ENCODE assay signal across 8 cellular contexts in genomic region chr22:29268511-29269229, GRCh38. TPM values are rescaled to one million over a fixed set of nuclear protein-coding genes. Genes with fewer than 3 reads are reported as not detected.
DNase-seq lines count a peak whose midpoint lies in the region; ATAC-seq and TF ChIP-seq lines count a peak whose summit lies in the region.

No MANE protein-coding gene starts in this region.

- no peak for TF ChIP-seq CTCF in breast epithelium (IDR thresholded peaks at IDR 0.05)

- H3K4me3 ChIP-seq in breast epithelium (peak overlapping the region; percentile 77 to 95 (median 95)), iPS-20b (ENCODE audit: low read length) (peak overlapping the region; percentile 98), skeletal muscle tissue (ENCODE audit: low read length in 3 of 3) (peak overlapping the region; percentile 89 to 98 (median 96))

- ATAC-seq in GM19328 (IDR thresholded peaks at IDR 0.05; ENCODE audit: unreplicated experiment) (peak; percentile 26), HG03558 (IDR thresholded peaks at IDR 0.05; ENCODE audit: extremely low read depth, unreplicated experiment) (peak; percentile 3)

- H3K9ac ChIP-seq in iPS-20b (ENCODE audit: low read depth, low read length) (peak overlapping the region; percentile 100), skeletal muscle tissue (ENCODE audit: low read depth in 1 of 3, low read length in 3 of 3) (peak overlapping the region; percentile 99 to 100 (median 100))

- no peaks in the 10 kb centered on the region for H3K27me3 ChIP-seq in breast epithelium
- no peaks in the 10 kb centered on the region for H3K27me3 ChIP-seq in iPS-20b (ENCODE audit: insufficient read depth, low read length)
- no peaks in the 10 kb centered on the region for H3K27me3 ChIP-seq in skeletal muscle tissue (ENCODE audit: control insufficient read depth in 3 of 3, insufficient read depth in 3 of 3, low read length in 3 of 3)

- H3K36me3 ChIP-seq in breast epithelium (no peaks in the 10 kb centered on the region), iPS-20b (ENCODE audit: insufficient read depth, low read depth, low read length) (peaks cover 72% of the 10 kb centered on the region), skeletal muscle tissue (ENCODE audit: control insufficient read depth in 3 of 3, insufficient read depth in 3 of 3, low read length in 3 of 3) (peaks cover 8 to 29% (median 24%) of the 10 kb centered on the region in 3 donors)

- H3K4me1 ChIP-seq in breast epithelium (peaks cover 7 to 16% of the 10 kb centered on the region in 2 donors), iPS-20b (ENCODE audit: insufficient read depth, low read length) (peaks cover 36% of the 10 kb centered on the region), skeletal muscle tissue (ENCODE audit: control insufficient read depth in 3 of 3, insufficient read depth in 3 of 3, low read length in 3 of 3) (peaks cover 57 to 67% (median 59%) of the 10 kb centered on the region in 3 donors)

- H3K27ac ChIP-seq in breast epithelium = peak overlapping the region; percentile 98 to 99
- H3K27ac ChIP-seq in iPS-20b (ENCODE audit: low read length) = peak overlapping the region; percentile 100
- H3K27ac ChIP-seq in skeletal muscle tissue (ENCODE audit: low read depth, low read length) = peak overlapping the region; percentile 100

- DNase-seq in Ammon's horn (ENCODE audit: low spot score) (peak; percentile 66), T follicular helper cell (ENCODE audit: low read depth) (peak; percentile 19), breast epithelium (ENCODE audit: low spot score in 2 of 2) (peak in 1 of 2 donors; percentile 42), GM19238 (ENCODE audit: insufficient read length, low spot score) (no peak)

- intact Hi-C loops in breast epithelium (cut with DNase I; ENCODE audit: low total_unique reads) = no loop called here

- H3K9me3 ChIP-seq in breast epithelium = no peaks in the 10 kb centered on the region
- H3K9me3 ChIP-seq in iPS-20b (ENCODE audit: insufficient read depth, low read depth, low read length) = no peaks in the 10 kb centered on the region
- no peaks in the 10 kb centered on the region for H3K9me3 ChIP-seq in skeletal muscle tissue (ENCODE audit: control insufficient read depth in 3 of 3, low read length in 3 of 3)

- no peak for TF ChIP-seq POLR2A in breast epithelium (IDR thresholded peaks at IDR 0.05)

RNA-seq across cellular contexts. Expression of gene EWSR1, which starts 0.6 kb away (rescaled TPM):
- total RNA-seq in breast epithelium = 100 to 1,000 TPM; 165 to 224 (median 220) TPM
- 84.5 TPM for total RNA-seq in skeletal muscle tissue

RNA-seq across cellular contexts. Expression of gene RHBDD3, which starts 0.9 kb away (rescaled TPM):
- total RNA-seq in breast epithelium = 10 to 100 TPM; 16.2 to 31.8 (median 28.2) TPM
- 6.8 TPM for total RNA-seq in skeletal muscle tissue

RNA-seq across cellular contexts. Expression of gene GAS2L1, which starts 37.8 kb away (rescaled TPM):
- total RNA-seq in breast epithelium (10 to 100 TPM; 12.2 to 19.3 (median 15.7) TPM), skeletal muscle tissue (3.1 TPM)

RNA-seq across cellular contexts. Expression of gene RASL10A, which starts 46.8 kb away (rescaled TPM):
- total RNA-seq in breast epithelium (1 to 10 TPM; 2.7 to 4.7 (median 4.3) TPM), skeletal muscle tissue (under 0.01 TPM)
